Comparison of ENCODE assay signal across 14 cellular contexts in the genomic region with DNA sequence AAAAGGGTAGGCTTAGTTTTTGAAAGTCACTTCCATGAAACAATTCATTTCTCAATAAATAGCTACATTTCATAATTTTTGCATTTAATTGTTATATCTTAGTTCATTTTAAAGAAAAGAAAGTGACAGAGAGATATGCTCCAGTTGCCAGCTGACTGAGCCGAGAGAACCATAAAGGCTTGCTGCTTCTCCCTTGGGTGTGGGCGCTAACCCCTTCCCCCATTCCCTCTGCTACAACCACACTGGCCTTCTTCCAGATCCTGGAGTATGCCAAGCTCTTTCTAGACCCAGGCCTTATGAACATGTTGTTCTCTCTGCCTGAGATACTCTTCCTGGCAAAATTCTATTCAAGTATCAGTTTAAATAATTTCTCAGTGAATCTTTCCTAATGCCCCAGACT. TPM values are rescaled to one million over a fixed set of nuclear protein-coding genes. Genes with fewer than 3 reads are reported as not detected.
DNase-seq lines count a peak whose midpoint lies in the region; ATAC-seq and TF ChIP-seq lines count a peak whose summit lies in the region.
"Had no signal": no experiment of that assay in that cellular context is flagged by ENCODE, and none has a peak within 500 bp of the region (broad histone marks: within the 10 kb centered on the region; RNA-seq: fewer than 3 reads in every experiment).

No MANE protein-coding gene starts in this region.

- TF ChIP-seq EP300 in upper lobe of left lung (IDR thresholded peaks at IDR 0.05) = peak in 1 of 4 donors; percentile 38

- DNase-seq in NCI-H2196 (lab: John Stamatoyannopoulos, UW; ENCODE audit: unreplicated experiment) (peak; percentile 10), NCI-H2196 treated with DMSO at 0.1 percent for 48 hours (lab: John Stamatoyannopoulos, UW; ENCODE audit: unreplicated experiment) (no peak), esophagus squamous epithelium (lab: John Stamatoyannopoulos, UW) (no peak), occipital lobe (lab: John Stamatoyannopoulos, UW) (peak; percentile 59), upper lobe of left lung (peak in 1 of 2 donors; percentile 73), RKO (ENCODE audit: low spot score) (no peak)
- DNase-seq: activated T-cell treated with anti-CD3 and anti-CD28 coated beads for 4 hours; HCEC 1CT; naive thymus-derived CD8-positive, alpha-beta T cell; SHP77; stimulated activated naive CD4-positive, alpha-beta T cell treated with Interleukin-2 at 50 U/mL for 16 hours; WERI-Rb-1 had no signal

- TF ChIP-seq POLR2A in esophagus squamous epithelium (IDR thresholded peaks at IDR 0.05) = no peak
- TF ChIP-seq POLR2A in upper lobe of left lung (IDR thresholded peaks at IDR 0.05) = no peak

- peaks cover 10 to 64% (median 31%) of the 10 kb centered on the region in 3 donors for H3K4me1 ChIP-seq in esophagus squamous epithelium
- H3K4me1 ChIP-seq in upper lobe of left lung = peaks cover 46 to 75% (median 61%) of the 10 kb centered on the region in 4 donors

- WGBS in esophagus squamous epithelium, 2 donors = 57 to 66% methylated on average over 2 of the region's 2 CpGs
- 57 to 63% methylated on average over 2 of the region's 2 CpGs for WGBS in upper lobe of left lung, 2 donors

- peak in 1 of 2 donors; percentile 47 for ATAC-seq in upper lobe of left lung (ENCODE audit: low FRiP score in 2 of 2)
- ATAC-seq in GM19328 (IDR thresholded peaks at IDR 0.05; ENCODE audit: unreplicated experiment) = no peak
- ATAC-seq in HG03460 (IDR thresholded peaks at IDR 0.05; ENCODE audit: unreplicated experiment) = no peak
- ATAC-seq: naive thymus-derived CD8-positive, alpha-beta T cell had no signal

- H3K9me3 ChIP-seq in esophagus squamous epithelium (no peaks in the 10 kb centered on the region), upper lobe of left lung (no peaks in the 10 kb centered on the region)

- TF ChIP-seq CTCF in esophagus squamous epithelium (IDR thresholded peaks at IDR 0.05) (no peak), upper lobe of left lung (IDR thresholded peaks at IDR 0.05) (no peak)

- H3K27me3 ChIP-seq in esophagus squamous epithelium = no peaks in the 10 kb centered on the region
- no peaks in the 10 kb centered on the region for H3K27me3 ChIP-seq in upper lobe of left lung

- intact Hi-C loops in esophagus squamous epithelium (cut with DNase I) = no loop called here

- H3K36me3 ChIP-seq in esophagus squamous epithelium (no peaks in the 10 kb centered on the region), upper lobe of left lung (no peaks in the 10 kb centered on the region)
- H3K36me3 ChIP-seq: WERI-Rb-1 had no signal

- peak overlapping the region in 3 of 4 donors; percentile 33 to 93 (median 67) for H3K27ac ChIP-seq in esophagus squamous epithelium
- peak overlapping the region; percentile 5 to 60 (median 41) for H3K27ac ChIP-seq in upper lobe of left lung
- H3K27ac ChIP-seq: WERI-Rb-1 had no signal

- no peak overlapping the region for H3K4me3 ChIP-seq in esophagus squamous epithelium
- H3K4me3 ChIP-seq in upper lobe of left lung = no peak overlapping the region

RNA-seq across cellular contexts. Expression of gene SORT1, which starts 12.3 kb away (rescaled TPM):
- total RNA-seq in esophagus squamous epithelium (10 to 100 TPM; 37.0 to 69.6 (median 44.7) TPM), occipital lobe (48.2 TPM), upper lobe of left lung (100 to 1,000 TPM; 105 to 222 (median 116) TPM)

RNA-seq across cellular contexts. Expression of gene PSMA5, which starts 40.8 kb away (rescaled TPM):
- 10 to 100 TPM; 31.5 to 57.7 (median 46.8) TPM for total RNA-seq in esophagus squamous epithelium
- 34.6 TPM for total RNA-seq in occipital lobe
- 10 to 100 TPM; 15.2 to 69.5 (median 29.8) TPM for total RNA-seq in upper lobe of left lung

Comparison
In these comparisons a context has a peak if more than half of its experiments do, and no peak if none do; other contexts are left out.
1. DNase-seq: peak in NCI-H2196 (single experiment) and occipital lobe (single experiment); none in NCI-H2196 treated with DMSO at 0.1 percent for 48 hours (single experiment), esophagus squamous epithelium (single experiment) and RKO (single experiment).